Comparison of ENCODE assay signal across 10 cellular contexts in the genomic region with DNA sequence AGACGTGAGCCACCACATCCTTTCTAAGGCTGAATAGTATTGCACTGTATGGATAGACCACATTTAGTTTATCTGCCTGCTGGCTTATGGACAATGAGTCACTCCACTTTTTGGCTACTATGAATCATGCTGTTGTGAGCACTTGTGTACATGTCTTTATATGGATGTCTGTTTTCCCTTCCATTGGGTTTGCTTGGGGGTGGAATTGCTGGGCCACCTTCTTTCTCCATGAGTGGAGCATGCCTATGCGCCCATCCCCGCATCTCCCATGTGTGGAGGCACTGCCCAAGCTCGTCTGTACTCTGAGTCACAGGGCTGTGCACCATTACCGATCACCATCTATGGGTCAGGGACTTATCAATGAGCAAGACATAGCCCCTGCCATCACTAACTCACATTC.
A peak's percentile ranks its signal among the peaks of the same experiment; 100 is the strongest.
DNase-seq lines count a peak whose midpoint lies in the region; ATAC-seq, FAIRE-seq and TF ChIP-seq lines count a peak whose summit lies in the region.
"Had no signal": no experiment of that assay in that cellular context is flagged by ENCODE, and none has a peak within 500 bp of the region (broad histone marks: within the 10 kb centered on the region; RNA-seq: fewer than 3 reads in every experiment).

No MANE protein-coding gene starts in this region.

- H3K9me3 ChIP-seq in HepG2 (ENCODE audit: low read length) = no peaks in the 10 kb centered on the region
- no peaks in the 10 kb centered on the region for H3K9me3 ChIP-seq in kidney (ENCODE audit: control insufficient read depth in 1 of 2, low read length in 2 of 2)

- H3K9ac ChIP-seq in HepG2 (ENCODE audit: insufficient read depth, low read depth, low read length) = no peak overlapping the region
- H3K9ac ChIP-seq in kidney (ENCODE audit: low read length in 2 of 2) = no peak overlapping the region

- H4K20me1 ChIP-seq in HepG2 (ENCODE audit: insufficient read depth, low read length) = no peaks in the 10 kb centered on the region

- TF ChIP-seq EP300 in HepG2 (IDR thresholded peaks at IDR 0.05; ENCODE audit: low read depth in 2 of 2, low read length in 2 of 2) = no peak
- TF ChIP-seq EP300 in HepG2 (CRISPR knock-in tag; IDR thresholded peaks at IDR 0.05; ENCODE audit: borderline replicate concordance) = no peak

- H3K4me2 ChIP-seq in HepG2 (ENCODE audit: low read depth, low read length) = no peak overlapping the region

- FAIRE-seq in HepG2 (lab: Jason Lieb, UNC) (no peak), kidney (lab: Jason Lieb, UNC) (no peak)

- POLR2A ChIA-PET in HepG2 (lab: Yijun Ruan, JAX) = no interaction called here

- in situ Hi-C loops in astrocyte of the cerebellum (cut with HindIII; ENCODE audit: low sequenced_read_pairs) (no loop called here), HepG2 (cut with HindIII; ENCODE audit: extremely low pct_ligation_motif_present, low pct_unique_long_range_greater_than_20kb) (no loop called here)

- DNase-seq in CD1c-positive myeloid dendritic cell (ENCODE audit: extremely low spot score) = peak; percentile 32
- peak; percentile 34 for DNase-seq in HT-29 (ENCODE audit: low spot score)
- DNase-seq in astrocyte of the cerebellum (ENCODE audit: low read depth) = peak; percentile 86
- DNase-seq in HepG2 (ENCODE audit: low spot score) = peak; percentile 32
- no peak for DNase-seq in NCI-H128 (lab: John Stamatoyannopoulos, UW; ENCODE audit: unreplicated experiment)
- no peak for DNase-seq in NK-92 treated with Interleukin-12 subunit alpha and Interleukin-12 subunit beta, amount 100 ng/mL, for 24 hours (lab: John Stamatoyannopoulos, UW)
- no peak for DNase-seq in kidney
- DNase-seq: NCI-H2171 treated with DMSO at 0.1 percent for 48 hours, T1000 had no signal

- TF ChIP-seq CTCF in astrocyte of the cerebellum (IDR thresholded peaks at IDR 0.05; ENCODE audit: low read depth, low read length, missing control alignments) (no peak), HepG2 (CRISPR knock-in tag; IDR thresholded peaks at IDR 0.05) (no peak), kidney (IDR thresholded peaks at IDR 0.05; ENCODE audit: borderline replicate concordance, extremely low read depth, insufficient read depth) (no peak)

- no peaks in the 10 kb centered on the region; a peak in 2 of 5 replicates for H3K27me3 ChIP-seq in HepG2 (ENCODE audit: control insufficient read depth in 1 of 2, insufficient read depth in 2 of 2, low read length in 2 of 2)

- no peak for TF ChIP-seq RAD21 in HepG2 (CRISPR knock-in tag; IDR thresholded peaks at IDR 0.05)

- no peak for TF ChIP-seq POLR2A in HepG2 (IDR thresholded peaks at IDR 0.05; ENCODE audit: insufficient read depth in 1 of 2, low read depth in 2 of 2, low read length in 2 of 2)

- H3K4me1 ChIP-seq in HepG2 (ENCODE audit: insufficient read depth, low read length) (peaks cover 17% of the 10 kb centered on the region), kidney (ENCODE audit: control insufficient read depth in 1 of 2, insufficient read depth in 1 of 2, low read depth in 1 of 2, low read length in 2 of 2) (peaks cover 7 to 23% of the 10 kb centered on the region in 2 donors)

- H3K36me3 ChIP-seq in HepG2 (replicated peaks in 1 of 2; ENCODE audit: control insufficient read depth in 1 of 2, insufficient read depth in 2 of 2, low read length in 2 of 2) (no peaks in the 10 kb centered on the region), kidney (ENCODE audit: control insufficient read depth in 1 of 2, insufficient read depth in 2 of 2, low read length in 2 of 2) (no peaks in the 10 kb centered on the region)

- H3K27ac ChIP-seq in HepG2 (ENCODE audit: extremely low read length, insufficient read depth, low read length) = no peak overlapping the region
- no peak overlapping the region for H3K27ac ChIP-seq in kidney (ENCODE audit: low read depth in 2 of 2, low read length in 2 of 2)

- H3K79me2 ChIP-seq in HepG2 (ENCODE audit: insufficient read depth, low read length) = no peaks in the 10 kb centered on the region

- H3K4me3 ChIP-seq in astrocyte of the cerebellum (ENCODE audit: low read depth, low read length) (no peak overlapping the region), HepG2 (replicated peaks in 1 of 3; ENCODE audit: insufficient read depth in 1 of 3, low read depth in 2 of 3, low read length in 3 of 3) (no peak overlapping the region), kidney (ENCODE audit: low read length in 2 of 2) (no peak overlapping the region)

- peak; percentile 20; the same call in 1 of the 3 replicates for ATAC-seq in HepG2
- ATAC-seq in HG03565 (IDR thresholded peaks at IDR 0.05; ENCODE audit: unreplicated experiment) = no peak

- WGBS in HepG2 (ENCODE audit: low lambda C conversion rate) = 47% methylated on average over 5 of the region's 5 CpGs

- CTCF ChIA-PET in HepG2 (lab: Yijun Ruan, JAX; ENCODE audit: low intra/inter-chr PET ratio, low total read pairs) = no interaction called here

- no peak overlapping the region for H2AFZ ChIP-seq in HepG2 (ENCODE audit: low read length)

- intact Hi-C loops in HepG2 (cut with micrococcal nuclease; ENCODE audit: unreplicated experiment) (no loop called here), kidney (cut with DNase I) (no loop called here)

- BruUV-seq in HepG2 (replicated peaks; lab: Mats Ljungman, UMichigan) = no TSS peak

TF ChIP-seq in HepG2, 621 proteins besides CTCF, POLR2A, EP300 and RAD21:
- TF ChIP-seq SMARCC2 (IDR thresholded peaks at IDR 0.05) (no peak), ISX (CRISPR knock-in tag; conservative IDR thresholded peaks at IDR 0.05) (no peak), SAP130 (CRISPR knock-in tag; IDR thresholded peaks at IDR 0.05; ENCODE audit: low read depth) (no peak), MTF2 (CRISPR knock-in tag; IDR thresholded peaks at IDR 0.05; ENCODE audit: borderline replicate concordance) (no peak), EED (CRISPR knock-in tag; IDR thresholded peaks at IDR 0.05) (no peak), FOSL2 (CRISPR knock-in tag; IDR thresholded peaks at IDR 0.05) (0 out of 2 replicates have a peak, but pooled peaks have one; percentile 32)
TF ChIP-seq in HepG2: peak in this region for 1.

Comparison
In these comparisons a context has a peak if more than half of its experiments do, and no peak if none do; other contexts are left out.
1. DNase-seq: peak in CD1c-positive myeloid dendritic cell (single experiment), HT-29 (single experiment), astrocyte of the cerebellum (single experiment) and HepG2 (single experiment); none in NCI-H128 (single experiment), NK-92 treated with Interleukin-12 subunit alpha and Interleukin-12 subunit beta, amount 100 ng/mL, for 24 hours (single experiment) and kidney (single experiment).